In genomic region chr16:31502981-31503380, GRCh38 we compare ENCODE assay signal across 1 cellular context.
TF ChIP-seq lines count a peak whose summit lies in the region.

No MANE protein-coding gene starts in this region.

TF ChIP-seq in IMR-90, 13 proteins besides CTCF, POLR2A, EP300 and RAD21:
- TF ChIP-seq ELK1 (IDR thresholded peaks at IDR 0.05; ENCODE audit: borderline replicate concordance, low read depth, low read length) (no peak), RCOR1 (IDR thresholded peaks at IDR 0.05; ENCODE audit: insufficient replicate concordance, low read length) (no peak), MAZ (IDR thresholded peaks at IDR 0.05; ENCODE audit: borderline replicate concordance, low read depth, low read length) (no peak), CHD1 (IDR thresholded peaks at IDR 0.05; ENCODE audit: low read depth, low read length) (no peak), SMC3 (IDR thresholded peaks at IDR 0.05; ENCODE audit: low read depth, low read length) (no peak), BHLHE40 (IDR thresholded peaks at IDR 0.05; ENCODE audit: low read depth, low read length) (no peak), NFE2L2 (IDR thresholded peaks at IDR 0.05; ENCODE audit: low read depth, low read length) (no peak), CEBPB (IDR thresholded peaks at IDR 0.05; ENCODE audit: low read depth, low read length) (no peak), FOS (IDR thresholded peaks at IDR 0.05; ENCODE audit: low read depth, low read length) (no peak), RFX5 (IDR thresholded peaks at IDR 0.05; ENCODE audit: low read depth, low read length) (no peak), MXI1 (IDR thresholded peaks at IDR 0.05; ENCODE audit: borderline replicate concordance, low read depth, low read length) (no peak), MAFK (IDR thresholded peaks at IDR 0.05; ENCODE audit: low read depth, low read length) (no peak), USF2 (IDR thresholded peaks at IDR 0.05; ENCODE audit: low read depth, low read length) (no peak)
TF ChIP-seq in IMR-90: peak in this region for 0.
